In the genomic region with DNA sequence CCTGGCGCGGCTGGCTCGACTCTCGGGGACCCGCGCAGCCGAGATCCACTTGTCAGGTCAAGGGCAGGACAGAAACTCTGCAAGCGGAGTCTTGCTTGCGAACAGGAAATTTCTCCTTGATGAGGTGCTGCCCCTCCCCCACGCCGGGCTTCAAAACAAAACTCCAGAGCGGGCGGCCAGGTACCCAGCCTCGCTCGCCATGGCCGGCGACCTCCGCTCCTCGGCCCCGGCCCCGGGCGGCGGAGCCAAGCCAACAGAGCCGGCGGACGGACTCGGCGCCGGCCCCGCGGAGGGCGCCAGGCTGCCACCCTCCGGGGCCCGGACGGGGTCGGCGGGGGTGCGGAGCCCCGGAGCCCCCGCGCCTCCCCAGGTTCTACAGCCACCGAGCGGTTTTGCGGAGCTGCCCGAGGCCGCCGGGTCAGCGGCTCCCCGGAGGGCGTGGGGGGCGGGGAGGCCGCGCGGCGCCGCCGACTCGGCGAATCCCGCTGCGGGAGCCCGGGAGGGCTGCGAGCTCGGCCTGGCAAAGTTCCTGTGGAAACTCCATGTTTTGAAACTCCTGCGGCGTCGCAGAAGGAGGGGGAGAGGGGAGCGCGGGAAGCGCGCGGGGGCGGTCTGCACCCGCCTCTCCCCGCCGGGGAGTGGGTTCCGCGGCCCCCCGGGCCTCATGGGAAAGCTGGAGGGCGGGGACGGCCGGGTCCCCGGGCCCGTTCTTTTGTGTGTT, we compare ENCODE assay signal across 8 cellular contexts. TPM values are rescaled to one million over a fixed set of nuclear protein-coding genes. Genes with fewer than 3 reads are reported as not detected.
DNase-seq lines count a peak whose midpoint lies in the region; ATAC-seq and TF ChIP-seq lines count a peak whose summit lies in the region.

No MANE protein-coding gene starts in this region.

- peak overlapping the region; percentile 76 for H3K4me3 Mint-ChIP-seq in neural progenitor cell

- H4K20me1 ChIP-seq in neural progenitor cell (ENCODE audit: low read depth) = no peaks in the 10 kb centered on the region

- H3K79me2 ChIP-seq in neural progenitor cell (ENCODE audit: low read depth) = peaks cover 20% of the 10 kb centered on the region

- no peaks in the 10 kb centered on the region for H3K36me3 Mint-ChIP-seq in neural progenitor cell

- H3K9ac ChIP-seq in neural progenitor cell = no peak overlapping the region

- peaks cover 8% of the 10 kb centered on the region for H3K27me3 Mint-ChIP-seq in neural progenitor cell (ENCODE audit: insufficient read depth, low read depth)

- H3K27ac ChIP-seq in C4-2B (peak overlapping the region; percentile 91), neural progenitor cell (no peak overlapping the region)

- H3K9me3 ChIP-seq in neural progenitor cell (ENCODE audit: low read depth) = no peaks in the 10 kb centered on the region

- no peak overlapping the region for H3K27ac Mint-ChIP-seq in neural progenitor cell

- H3F3A ChIP-seq in neural progenitor cell (ENCODE audit: low read depth) = peaks cover 41% of the 10 kb centered on the region

- peaks cover 13% of the 10 kb centered on the region for H3K4me1 ChIP-seq in neural progenitor cell

- peak overlapping the region; percentile 92 for H3K4me2 ChIP-seq in neural progenitor cell

- H3K36me3 ChIP-seq in neural progenitor cell = no peaks in the 10 kb centered on the region

- no peak for TF ChIP-seq CTCF in C4-2B (conservative IDR thresholded peaks at IDR 0.05)
- TF ChIP-seq CTCF in neural progenitor cell (IDR thresholded peaks at IDR 0.05) = no peak

- peaks cover 13% of the 10 kb centered on the region for H3K4me1 Mint-ChIP-seq in neural progenitor cell

- peak overlapping the region; percentile 73 for H3K4me3 ChIP-seq in neural progenitor cell

- no peak overlapping the region for H2AFZ ChIP-seq in neural progenitor cell (replicated peaks)

- DNase-seq in HCEC 1CT (peak; percentile 50), SK-N-DZ (ENCODE audit: low spot score) (peak; percentile 56), fibroblast of gingiva (ENCODE audit: low read depth) (peak; percentile 39), neural progenitor cell (ENCODE audit: low spot score) (peak; percentile 73), NCI-H774 (lab: John Stamatoyannopoulos, UW) (no peak)

- ATAC-seq in GM19463 (IDR thresholded peaks at IDR 0.05; ENCODE audit: unreplicated experiment) = no peak
- ATAC-seq in GM19397 (IDR thresholded peaks at IDR 0.05; ENCODE audit: unreplicated experiment) = no peak

- H3K27me3 ChIP-seq in neural progenitor cell = peaks cover 37% of the 10 kb centered on the region

- H3K9me3 Mint-ChIP-seq in neural progenitor cell = peaks cover 11% of the 10 kb centered on the region

RNA-seq across cellular contexts. Expression of a gene that starts 11.7 kb away (rescaled TPM):
- 54.9 and 65.2 TPM in 2 replicates for polyA plus RNA-seq in SK-N-DZ (2014; cell fraction: cytosol; rRNA removed)
- 40.2 and 73.5 TPM in 2 replicates for polyA plus RNA-seq in SK-N-DZ (2014; cell fraction: nucleus; rRNA removed)
- 29.5 and 32.4 TPM in 2 replicates for total RNA-seq in neural progenitor cell (ENCODE audit: low replicate concordance)
